In genomic region chrX:97616883-97617510, GRCh38 we compare ENCODE assay signal across 9 cellular contexts.
A peak's percentile ranks its signal among the peaks of the same experiment; 100 is the strongest.
DNase-seq lines count a peak whose midpoint lies in the region; ATAC-seq, FAIRE-seq and TF ChIP-seq lines count a peak whose summit lies in the region.
"Had no signal": no experiment of that assay in that cellular context is flagged by ENCODE, and none has a peak within 500 bp of the region (broad histone marks: within the 10 kb centered on the region; RNA-seq: fewer than 3 reads in every experiment).

No MANE protein-coding gene starts in this region.

- H3K9me3 ChIP-seq in endothelial cell of umbilical vein (replicated peaks; ENCODE audit: control insufficient read depth, insufficient read depth, low read length), result no peaks in the 10 kb centered on the region
- no peaks in the 10 kb centered on the region for H3K9me3 ChIP-seq in tibial artery
- no peaks in the 10 kb centered on the region for H3K9me3 ChIP-seq in CD4-positive, alpha-beta T cell (ENCODE audit: control insufficient read depth, low read length)

- peak overlapping the region; percentile 79 for H3K27ac Mint-ChIP-seq in Calu3 (ENCODE audit: unreplicated experiment)
- H3K27ac Mint-ChIP-seq in CD4-positive, alpha-beta T cell, result no peak overlapping the region
- H3K27ac Mint-ChIP-seq: brain had no signal

- peak overlapping the region in 2 of 3 experiments; percentile 8 to 37 for H3K4me3 ChIP-seq in endothelial cell of umbilical vein (replicated peaks in 1 of 3; ENCODE audit: insufficient read depth in 1 of 3, low read depth in 1 of 3, low read length in 3 of 3)
- no peak overlapping the region for H3K4me3 ChIP-seq in tibial artery

- no peak for TF ChIP-seq POLR2A in endothelial cell of umbilical vein (IDR thresholded peaks at IDR 0.05; ENCODE audit: low read depth, low read length)

- intact Hi-C loops in Calu3 (cut with micrococcal nuclease; ENCODE audit: unreplicated experiment), result no loop called here
- intact Hi-C loops in endothelial cell of umbilical vein (cut with micrococcal nuclease), result loop anchor here (2.0 to 5.0 kb wide), 2 partner anchors 18 to 90 kb away; no protein-coding TSS in a partner anchor
- intact Hi-C loops in tibial artery (cut with DNase I; ENCODE audit: low total_unique reads), result no loop called here
- intact Hi-C loops in CD4-positive, alpha-beta T cell (cut with DNase I, micrococcal nuclease), result no loop called here

- CTCF ChIA-PET in Calu3 (lab: Charles Lee) (interaction anchor here (0.6 to 1.1 kb wide), 2 partner anchors 10 to 36 kb away, joined by 3 to 5 read pairs; no protein-coding TSS in a partner anchor), endothelial cell of umbilical vein (lab: Charles Lee) (interaction anchor here (1.0 to 1.7 kb wide), 3 partner anchors 18 to 170 kb away, joined by 3 to 4 read pairs (median 4); no protein-coding TSS in a partner anchor)
- CTCF ChIA-PET in CD4-positive, alpha-beta T cell (lab: Charles Lee), result no interaction called here

- peaks cover 15% of the 10 kb centered on the region for H3K4me1 ChIP-seq in endothelial cell of umbilical vein (ENCODE audit: control insufficient read depth, extremely low read depth, insufficient read depth, low read length)
- H3K4me1 ChIP-seq in tibial artery, result no peaks in the 10 kb centered on the region

- no peaks in the 10 kb centered on the region for H3K79me2 ChIP-seq in endothelial cell of umbilical vein (ENCODE audit: control insufficient read depth, insufficient read depth, low read length)

- POLR2A ChIA-PET in endothelial cell of umbilical vein (lab: Charles Lee), result no interaction called here
- POLR2A ChIA-PET in CD4-positive, alpha-beta T cell (lab: Charles Lee), result no interaction called here

- H3K4me3 Mint-ChIP-seq in Calu3 (ENCODE audit: low read depth, unreplicated experiment), result peak overlapping the region; percentile 51
- no peak overlapping the region for H3K4me3 Mint-ChIP-seq in CD4-positive, alpha-beta T cell
- H3K4me3 Mint-ChIP-seq: brain had no signal

- peak; percentile 92 for FAIRE-seq in endothelial cell of umbilical vein (lab: Jason Lieb, UNC)

- peaks cover 40% of the 10 kb centered on the region for H3K4me1 Mint-ChIP-seq in Calu3 (ENCODE audit: low read depth, unreplicated experiment)
- H3K4me1 Mint-ChIP-seq in CD4-positive, alpha-beta T cell (ENCODE audit: low read depth), result no peaks in the 10 kb centered on the region

- no peaks in the 10 kb centered on the region for H3K36me3 Mint-ChIP-seq in Calu3 (ENCODE audit: insufficient read depth, unreplicated experiment)
- no peaks in the 10 kb centered on the region for H3K36me3 Mint-ChIP-seq in CD4-positive, alpha-beta T cell (ENCODE audit: low read depth)
- H3K36me3 Mint-ChIP-seq: brain had no signal

- H3K27me3 ChIP-seq in endothelial cell of umbilical vein (ENCODE audit: control insufficient read depth in 2 of 2, insufficient read depth in 2 of 2, low read length in 2 of 2) (no peaks in the 10 kb centered on the region), tibial artery (no peaks in the 10 kb centered on the region)
- H3K27me3 ChIP-seq in CD4-positive, alpha-beta T cell (ENCODE audit: control insufficient read depth, insufficient read depth, low read length), result no peaks in the 10 kb centered on the region

- peak overlapping the region; percentile 48 for H3K9ac ChIP-seq in endothelial cell of umbilical vein (replicated peaks; ENCODE audit: extremely low read depth, insufficient read depth, low read length)

- ATAC-seq in HG03469 (IDR thresholded peaks at IDR 0.05; ENCODE audit: unreplicated experiment), result peak; percentile 100
- ATAC-seq in CD4-positive, alpha-beta T cell (ENCODE audit: poor library complexity), result no peak

- no peaks in the 10 kb centered on the region for H3K27me3 Mint-ChIP-seq in Calu3 (ENCODE audit: unreplicated experiment)
- H3K27me3 Mint-ChIP-seq in CD4-positive, alpha-beta T cell, result no peaks in the 10 kb centered on the region
- H3K27me3 Mint-ChIP-seq: brain had no signal

- TF ChIP-seq CTCF in Calu3 (IDR thresholded peaks at IDR 0.05; ENCODE audit: unreplicated experiment) (no peak), GM20000 (IDR thresholded peaks at IDR 0.05; ENCODE audit: extremely low read depth, missing control alignments) (no peak), endothelial cell of umbilical vein (IDR thresholded peaks at IDR 0.05; ENCODE audit: extremely low read depth in 1 of 2, insufficient read depth in 1 of 2, low read depth in 1 of 2, low read length in 2 of 2) (no peak), tibial artery (IDR thresholded peaks at IDR 0.05) (no peak)
- no peak for TF ChIP-seq CTCF in CD4-positive, alpha-beta T cell (IDR thresholded peaks at IDR 0.05)

- no peaks in the 10 kb centered on the region for H3K9me1 ChIP-seq in endothelial cell of umbilical vein (replicated peaks; ENCODE audit: control insufficient read depth, extremely low read depth, insufficient read depth, low read length)

- peak overlapping the region; percentile 73 for H3K4me2 ChIP-seq in endothelial cell of umbilical vein (ENCODE audit: insufficient read depth, low read length)

- DNase-seq in Calu3, result peak; percentile 65
- peak; percentile 6 for DNase-seq in GM20000 (ENCODE audit: low spot score)
- peak; percentile 77 for DNase-seq in endothelial cell of umbilical vein (ENCODE audit: low read depth, low spot score)
- no peak for DNase-seq in NCI-H2107 (lab: John Stamatoyannopoulos, UW)
- no peak for DNase-seq in tibial artery
- DNase-seq in CD4-positive, alpha-beta T cell, result no peak
- no peak for DNase-seq in stimulated activated CD4-positive, alpha-beta T cell treated with anti-CD3 and anti-CD28 coated beads, Interleukin-12 subunit alpha, Interleukin-12 subunit beta, amount 100 ng/mL, for 4 hours

- dilution Hi-C loops in endothelial cell of umbilical vein (cut with MboI; ENCODE audit: extremely low pct_ligation_motif_present, low sequenced_read_pairs), result no loop called here

- H4K20me1 ChIP-seq in endothelial cell of umbilical vein (replicated peaks; ENCODE audit: control insufficient read depth, extremely low read depth, insufficient read depth, low read length), result no peaks in the 10 kb centered on the region

- H3K9me3 Mint-ChIP-seq in Calu3 (ENCODE audit: low read depth, unreplicated experiment), result no peaks in the 10 kb centered on the region
- no peaks in the 10 kb centered on the region for H3K9me3 Mint-ChIP-seq in CD4-positive, alpha-beta T cell
- H3K9me3 Mint-ChIP-seq: brain had no signal

- H3K27ac ChIP-seq in endothelial cell of umbilical vein (ENCODE audit: insufficient read depth, low read depth, low read length) (peak overlapping the region; percentile 63), tibial artery (no peak overlapping the region)
- no peak overlapping the region for H3K27ac ChIP-seq in CD4-positive, alpha-beta T cell (ENCODE audit: low read depth, low read length)

- peak overlapping the region; percentile 52 for H2AFZ ChIP-seq in endothelial cell of umbilical vein (ENCODE audit: low read depth, low read length)

- BruUV-seq in Calu3 (replicated peaks; lab: Mats Ljungman, UMichigan) (TSS peak; percentile 83), endothelial cell of umbilical vein (replicated peaks; lab: Mats Ljungman, UMichigan) (TSS peak; percentile 87)

- no peaks in the 10 kb centered on the region for H3K36me3 ChIP-seq in endothelial cell of umbilical vein (ENCODE audit: control insufficient read depth in 2 of 2, extremely low read depth in 1 of 2, insufficient read depth in 2 of 2, low read length in 2 of 2)
- no peaks in the 10 kb centered on the region for H3K36me3 ChIP-seq in tibial artery

TF ChIP-seq in endothelial cell of umbilical vein, 7 proteins besides CTCF, POLR2A, EP300 and RAD21:
- TF ChIP-seq GATA2 (IDR thresholded peaks at IDR 0.05; ENCODE audit: insufficient read depth, insufficient read length, low read depth, low read length), result peak; percentile 44
- peak; percentile 77 for TF ChIP-seq FOS (IDR thresholded peaks at IDR 0.05; ENCODE audit: borderline replicate concordance, insufficient read depth, low read length)
- no peak for TF ChIP-seq MAX (IDR thresholded peaks at IDR 0.05; ENCODE audit: insufficient read depth, insufficient read length)
- TF ChIP-seq JUN (IDR thresholded peaks at IDR 0.05; ENCODE audit: borderline replicate concordance, insufficient read depth, insufficient read length, low read depth), result peak; percentile 44
- TF ChIP-seq POLR2AphosphoS5 (IDR thresholded peaks at IDR 0.05; ENCODE audit: insufficient read depth, low read depth, low read length), result peak; percentile 27
- TF ChIP-seq MYC (IDR thresholded peaks at IDR 0.05; ENCODE audit: low read depth, low read length), result no peak
- TF ChIP-seq EZH2 (IDR thresholded peaks at IDR 0.05; ENCODE audit: borderline replicate concordance, low read depth, low read length, severe bottlenecking), result no peak

Comparison
In these comparisons a context has a peak if more than half of its experiments do, and no peak if none do; other contexts are left out.
1. DNase-seq: peak in Calu3 (single experiment), GM20000 (single experiment) and endothelial cell of umbilical vein (single experiment); none in NCI-H2107 (single experiment), tibial artery (0 of 2), CD4-positive, alpha-beta T cell (0 of 10) and stimulated activated CD4-positive, alpha-beta T cell treated with anti-CD3 and anti-CD28 coated beads, Interleukin-12 subunit alpha, Interleukin-12 subunit beta, amount 100 ng/mL, for 4 hours (single experiment).
2. H3K4me3 ChIP-seq: peak in endothelial cell of umbilical vein (2 of 3); none in tibial artery (0 of 2).